In genomic region chr3:134126153-134126552, GRCh38 we compare ENCODE assay signal across 18 cellular contexts.
DNase-seq lines count a peak whose midpoint lies in the region; ATAC-seq, FAIRE-seq and TF ChIP-seq lines count a peak whose summit lies in the region.
"Had no signal": no experiment of that assay in that cellular context is flagged by ENCODE, and none has a peak within 500 bp of the region (broad histone marks: within the 10 kb centered on the region; RNA-seq: fewer than 3 reads in every experiment).

No MANE protein-coding gene starts in this region.

- H3K36me3 ChIP-seq in Loucy (ENCODE audit: insufficient read depth, low read length) (no peaks in the 10 kb centered on the region), bronchial epithelial cell (ENCODE audit: control insufficient read depth, insufficient read depth, low read length) (no peaks in the 10 kb centered on the region)
- no peaks in the 10 kb centered on the region for H3K36me3 ChIP-seq in CD4-positive, alpha-beta memory T cell (ENCODE audit: insufficient read depth, low read length)
- H3K36me3 ChIP-seq: uterus had no signal

- H3K4me1 ChIP-seq in Loucy (ENCODE audit: insufficient read depth, low read length, poor library complexity, severe bottlenecking) = no peaks in the 10 kb centered on the region
- H3K4me1 ChIP-seq in CD4-positive, alpha-beta memory T cell (ENCODE audit: insufficient read depth, low read length) = no peaks in the 10 kb centered on the region
- H3K4me1 ChIP-seq: gastroesophageal sphincter, uterus had no signal

- no peaks in the 10 kb centered on the region for H4K20me1 ChIP-seq in Loucy (ENCODE audit: insufficient read depth, low read length, poor library complexity, severe bottlenecking)

- intact Hi-C loops in CD4-positive, alpha-beta memory T cell (cut with micrococcal nuclease) = no loop called here

- H3K9me3 ChIP-seq in Loucy (ENCODE audit: insufficient read depth, low read depth, low read length) = peaks cover 20% of the 10 kb centered on the region; the same call in 1 of the 2 replicates
- H3K9me3 ChIP-seq in CD4-positive, alpha-beta memory T cell (ENCODE audit: control insufficient read depth in 1 of 2, low read length in 2 of 2) = no peaks in the 10 kb centered on the region
- H3K9me3 ChIP-seq: gastroesophageal sphincter had no signal

- no peak overlapping the region for H3K27ac ChIP-seq in CD4-positive, alpha-beta memory T cell (ENCODE audit: low read depth, low read length)
- H3K27ac ChIP-seq: gastroesophageal sphincter, uterus had no signal

- DNase-seq in SKM-1 treated with dmso at 0.1 percent for 144 hours (lab: John Stamatoyannopoulos, UW; ENCODE audit: unreplicated experiment) = peak; percentile 6
- no peak for DNase-seq in SKM-1 (lab: John Stamatoyannopoulos, UW; ENCODE audit: unreplicated experiment)
- DNase-seq in bronchial epithelial cell (ENCODE audit: low read depth) = no peak
- DNase-seq in osteocyte (ENCODE audit: extremely low spot score, unreplicated experiment) = no peak
- no peak for DNase-seq in CD4-positive, alpha-beta memory T cell
- no peak for DNase-seq in anterior cingulate cortex (lab: John Stamatoyannopoulos, UW)
- DNase-seq: activated CD4-positive, alpha-beta T cell treated with anti-CD3 and anti-CD28 coated beads for 4 hours; activated naive CD4-positive, alpha-beta T cell treated with anti-CD3 and anti-CD28 coated beads, Interleukin-2, amount 50 U/mL, for 16 hours; Calu3; effector memory CD4-positive, alpha-beta T cell; immature natural killer cell; NCI-H1105; NCI-H345; stimulated activated naive CD8-positive, alpha-beta T cell treated with anti-CD3 and anti-CD28 coated beads, Interleukin-15, Interleukin-2, amounts not matched to agents 100 U/mL and 50 U/mL, for 24 hours; uterus had no signal

- CTCF ChIA-PET in CD4-positive, alpha-beta memory T cell (lab: Charles Lee; ENCODE audit: partially characterized antibody) = no interaction called here

- peaks cover 32% of the 10 kb centered on the region for H3K9me3 Mint-ChIP-seq in osteocyte (ENCODE audit: unreplicated experiment)
- H3K9me3 Mint-ChIP-seq in CD4-positive, alpha-beta memory T cell = peaks cover 0 to 47% (median 36%) of the 10 kb centered on the region in 8 donors

- peak; percentile 38 for TF ChIP-seq CTCF in Loucy (conservative IDR thresholded peaks at IDR 0.05; ENCODE audit: low read length)
- peak; percentile 9 for TF ChIP-seq CTCF in bronchial epithelial cell (IDR thresholded peaks at IDR 0.05; ENCODE audit: insufficient read depth, low read length, severe bottlenecking)
- TF ChIP-seq CTCF in osteocyte (IDR thresholded peaks at IDR 0.05) = peak; percentile 12

- H3K27ac Mint-ChIP-seq in osteocyte (ENCODE audit: unreplicated experiment) = no peak overlapping the region
- no peak overlapping the region for H3K27ac Mint-ChIP-seq in CD4-positive, alpha-beta memory T cell
- H3K27ac Mint-ChIP-seq: immature natural killer cell had no signal

- no peaks in the 10 kb centered on the region for H3K79me2 ChIP-seq in Loucy (ENCODE audit: insufficient read depth, low read length)

- no peaks in the 10 kb centered on the region for H3K4me1 Mint-ChIP-seq in osteocyte (ENCODE audit: unreplicated experiment)
- no peaks in the 10 kb centered on the region for H3K4me1 Mint-ChIP-seq in CD4-positive, alpha-beta memory T cell

- no peak for FAIRE-seq in bronchial epithelial cell (lab: Jason Lieb, UNC)

- H2AFZ ChIP-seq in Loucy (ENCODE audit: low read length) = no peak overlapping the region

- H3K9me2 ChIP-seq in Loucy (replicated peaks; ENCODE audit: low read depth, low read length) = no peaks in the 10 kb centered on the region

- no peaks in the 10 kb centered on the region for H3F3A ChIP-seq in Loucy (ENCODE audit: low read depth)

- no peak overlapping the region for H3K4me2 ChIP-seq in Loucy (ENCODE audit: low read depth, low read length, poor library complexity, severe bottlenecking)

- POLR2A ChIA-PET in CD4-positive, alpha-beta memory T cell (lab: Charles Lee; ENCODE audit: partially characterized antibody) = no interaction called here

- no peak for ATAC-seq in HG03097 (IDR thresholded peaks at IDR 0.05; ENCODE audit: low FRiP score, unreplicated experiment)
- ATAC-seq: gastroesophageal sphincter; stimulated activated naive CD8-positive, alpha-beta T cell treated with anti-CD3 and anti-CD28 coated beads, Interleukin-15, Interleukin-2, amounts not matched to agents 100 U/mL and 50 U/mL, for 24 hours had no signal

- no peaks in the 10 kb centered on the region for H3K27me3 ChIP-seq in Loucy (ENCODE audit: insufficient read depth, low read length, poor library complexity, severe bottlenecking)
- no peaks in the 10 kb centered on the region for H3K27me3 ChIP-seq in bronchial epithelial cell (ENCODE audit: control insufficient read depth, insufficient read depth, low read length)
- H3K27me3 ChIP-seq in CD4-positive, alpha-beta memory T cell (ENCODE audit: insufficient read depth, low read length) = no peaks in the 10 kb centered on the region
- H3K27me3 ChIP-seq: gastroesophageal sphincter, uterus had no signal

- H3K4me3 ChIP-seq in Loucy (ENCODE audit: low read length, poor library complexity, severe bottlenecking) (no peak overlapping the region), bronchial epithelial cell (ENCODE audit: low read depth, low read length) (no peak overlapping the region)
- H3K4me3 ChIP-seq in CD4-positive, alpha-beta memory T cell (ENCODE audit: low read length in 2 of 2) = no peak overlapping the region
- H3K4me3 ChIP-seq: gastroesophageal sphincter, uterus had no signal

- H3K9ac ChIP-seq in Loucy (ENCODE audit: low read depth, low read length, poor library complexity, severe bottlenecking) = no peak overlapping the region

- no peak overlapping the region for H3K4me3 Mint-ChIP-seq in osteocyte (ENCODE audit: unreplicated experiment)
- no peak overlapping the region for H3K4me3 Mint-ChIP-seq in CD4-positive, alpha-beta memory T cell
- H3K4me3 Mint-ChIP-seq: immature natural killer cell had no signal

- H3K36me3 Mint-ChIP-seq in osteocyte (ENCODE audit: unreplicated experiment) = peaks cover 48% of the 10 kb centered on the region
- H3K36me3 Mint-ChIP-seq in CD4-positive, alpha-beta memory T cell = peaks cover 16 to 29% of the 10 kb centered on the region in 2 donors

- H3K27me3 Mint-ChIP-seq in osteocyte (ENCODE audit: unreplicated experiment) = no peaks in the 10 kb centered on the region
- peaks cover 0 to 2% of the 10 kb centered on the region in 2 donors for H3K27me3 Mint-ChIP-seq in CD4-positive, alpha-beta memory T cell
